8 cellular contexts compared by ENCODE assay signal in the genomic region with DNA sequence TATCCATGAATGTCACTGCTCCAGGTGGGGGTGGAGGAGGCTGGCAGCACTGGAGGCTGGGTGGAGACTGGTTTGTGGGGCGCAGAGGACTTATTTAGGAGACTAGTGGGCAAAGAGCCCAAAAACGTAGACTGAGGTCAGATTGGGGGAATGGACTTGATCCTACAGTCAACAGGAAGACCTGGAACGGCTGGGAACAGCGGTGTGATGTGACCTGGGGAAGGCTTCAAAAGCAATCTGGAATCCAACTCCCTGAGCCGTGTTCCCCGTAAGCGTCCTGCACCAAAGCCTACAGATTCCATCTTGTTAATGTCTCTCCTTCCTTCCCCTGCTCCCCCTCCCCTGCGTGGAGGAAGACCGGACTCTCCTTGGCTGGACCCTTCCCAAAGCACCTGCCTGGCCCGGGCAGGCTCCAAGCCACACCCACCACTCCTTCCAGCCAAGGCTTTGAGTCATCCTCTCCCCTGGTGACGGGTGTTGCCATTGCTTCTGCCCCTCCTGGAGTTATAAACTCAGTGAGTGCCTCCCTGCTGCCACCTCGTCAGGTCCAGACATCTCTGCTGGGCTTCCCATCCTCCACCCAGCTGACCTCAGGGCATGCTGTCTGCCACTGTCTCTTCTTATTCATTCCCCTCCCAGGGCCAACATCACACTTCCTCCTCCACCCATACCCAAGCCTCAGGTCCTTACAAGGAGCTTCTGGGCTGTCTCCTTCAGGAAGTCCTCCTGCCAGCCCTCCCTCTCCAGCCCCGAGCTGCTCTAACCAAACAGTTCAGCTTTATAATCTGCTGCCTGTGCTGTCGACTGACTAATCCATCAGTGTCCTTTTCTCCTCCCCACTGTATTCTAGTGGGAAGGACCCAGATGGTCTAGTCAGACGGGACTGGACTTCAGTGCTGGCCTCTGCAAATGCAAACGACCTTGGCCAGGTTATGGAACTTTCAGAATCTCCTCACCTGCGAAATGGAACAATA. TPM values are rescaled to one million over a fixed set of nuclear protein-coding genes. Genes with fewer than 3 reads are reported as not detected.
DNase-seq lines count a peak whose midpoint lies in the region; ATAC-seq and TF ChIP-seq lines count a peak whose summit lies in the region.

No MANE protein-coding gene starts in this region.

- ATAC-seq in GM21723 (IDR thresholded peaks at IDR 0.05; ENCODE audit: unreplicated experiment) = no peak

- TF ChIP-seq CTCF in cardiac fibroblast (IDR thresholded peaks at IDR 0.05; ENCODE audit: low read depth, low read length) = no peak

- DNase-seq in DMS53 (lab: John Stamatoyannopoulos, UW) = peak; percentile 87
- peak; percentile 54 for DNase-seq in LHCN-M2 (ENCODE audit: low read depth)
- peak in 3 of 5 experiments; percentile 12 to 66 (median 33) for DNase-seq in T-helper 2 cell
- peak; percentile 52 to 69 for DNase-seq in cardiac fibroblast (ENCODE audit: low read depth in 2 of 2)
- DNase-seq in iris pigment epithelial cell (ENCODE audit: low read depth) = peak; percentile 61
- DNase-seq in stimulated activated CD4-positive, alpha-beta T cell treated with anti-CD3 and anti-CD28 coated beads, Interleukin-2, amount 100 ng/mL, for 4 hours (ENCODE audit: low read depth) = peak; percentile 36
- DNase-seq in GM19240 (ENCODE audit: insufficient read length, low spot score) = no peak

- no peak overlapping the region for H3K4me3 ChIP-seq in cardiac fibroblast (replicated peaks in 1 of 2; ENCODE audit: low read depth in 2 of 2, low read length in 2 of 2)

RNA-seq across cellular contexts. Expression of a gene that starts 1.6 kb away (rescaled TPM):
- total RNA-seq in LHCN-M2 (2014; rRNA removed) = 30.8 and 32.3 TPM in 2 replicates
- polyA plus RNA-seq in LHCN-M2 (2012) = 41.5 TPM
